ENCODE assay signal across 8 cellular contexts in genomic region chr19:47863514-47863936, GRCh38. TPM values are rescaled to one million over a fixed set of nuclear protein-coding genes. Genes with fewer than 3 reads are reported as not detected.
DNase-seq lines count a peak whose midpoint lies in the region; ATAC-seq and FAIRE-seq lines count a peak whose summit lies in the region.

No MANE protein-coding gene starts in this region.

- peak; percentile 56 for ATAC-seq in central memory CD8-positive, alpha-beta T cell (replicated peaks; ENCODE audit: extremely low read depth, poor library complexity, severe bottlenecking)
- peak; percentile 94 for ATAC-seq in left colon
- no peak for ATAC-seq in GM18907 (IDR thresholded peaks at IDR 0.05; ENCODE audit: unreplicated experiment)

- H3K9me3 Mint-ChIP-seq in central memory CD8-positive, alpha-beta T cell: no peaks in the 10 kb centered on the region

- H3K4me3 Mint-ChIP-seq in central memory CD8-positive, alpha-beta T cell: no peak overlapping the region

- peaks cover 30% of the 10 kb centered on the region for H3K27me3 Mint-ChIP-seq in central memory CD8-positive, alpha-beta T cell

- DNase-seq in A172 (ENCODE audit: low spot score) (peak; percentile 55), GM18507 (ENCODE audit: extremely low spot score, insufficient read length, low read depth) (peak; percentile 71), NCI-H446 (lab: John Stamatoyannopoulos, UW) (peak; percentile 2 to 70), left colon (peak; percentile 60 to 88)
- peak; percentile 88 to 89 for DNase-seq in activated CD4-positive, alpha-beta T cell treated with anti-CD3 and anti-CD28 coated beads for 24 hours (ENCODE audit: low read depth in 2 of 2)
- peak; percentile 48 to 77 for DNase-seq in central memory CD8-positive, alpha-beta T cell (ENCODE audit: low spot score in 2 of 2)
- DNase-seq in stimulated activated CD4-positive, alpha-beta T cell treated with anti-CD3 and anti-CD28 coated beads, Interleukin-2, amount 100 ng/mL, for 24 hours: peak; percentile 93 to 94

- peak; percentile 80 for FAIRE-seq in GM18507 (lab: Jason Lieb, UNC)

- no peaks in the 10 kb centered on the region for H3K4me1 Mint-ChIP-seq in central memory CD8-positive, alpha-beta T cell

- intact Hi-C loops in left colon (cut with DNase I, micrococcal nuclease): no loop called here

- H3K27ac Mint-ChIP-seq in central memory CD8-positive, alpha-beta T cell (ENCODE audit: low read depth): no peak overlapping the region

- H3K36me3 Mint-ChIP-seq in central memory CD8-positive, alpha-beta T cell (ENCODE audit: insufficient read depth): peaks cover 2% of the 10 kb centered on the region

RNA-seq across cellular contexts. Expression of gene TPRX2, which starts 4.5 kb away (rescaled TPM):
- total RNA-seq in A172 (2014; rRNA removed; shearing (Covaris generic)): not detected in 2 replicates
- total RNA-seq in left colon: not detected

RNA-seq across cellular contexts. Expression of gene SULT2A1, which starts 22.6 kb away (rescaled TPM):
- not detected in 2 replicates for total RNA-seq in A172 (2014; rRNA removed; shearing (Covaris generic))
- total RNA-seq in left colon: under 1 TPM in 1 of 2 donors, not detected in 1; 0.67 TPM

RNA-seq across cellular contexts. Expression of gene CRX, which starts 41.8 kb away (rescaled TPM):
- not detected in 2 replicates for total RNA-seq in A172 (2014; rRNA removed; shearing (Covaris generic))
- not detected for total RNA-seq in left colon

RNA-seq across cellular contexts. Expression of gene TPRX1, which starts 59.2 kb away (rescaled TPM):
- not detected in 2 replicates for total RNA-seq in A172 (2014; rRNA removed; shearing (Covaris generic))
- not detected for total RNA-seq in left colon

Comparison
In these comparisons a context has a peak if more than half of its experiments do, and no peak if none do; other contexts are left out.
1. DNase-seq: peak in every context shown above with its lines; median percentile 94 in stimulated activated CD4-positive, alpha-beta T cell treated with anti-CD3 and anti-CD28 coated beads, Interleukin-2, amount 100 ng/mL, for 24 hours; 88 in activated CD4-positive, alpha-beta T cell treated with anti-CD3 and anti-CD28 coated beads for 24 hours; 74 in left colon; 71 in GM18507; 62 in central memory CD8-positive, alpha-beta T cell; 55 in A172; 36 in NCI-H446.